26 cellular contexts compared by ENCODE assay signal in genomic region chr16:938136-938535, GRCh38. TPM values are rescaled to one million over a fixed set of nuclear protein-coding genes. Genes with fewer than 3 reads are reported as not detected.
DNase-seq lines count a peak whose midpoint lies in the region; ATAC-seq, FAIRE-seq and TF ChIP-seq lines count a peak whose summit lies in the region.
"Had no signal": no experiment of that assay in that cellular context is flagged by ENCODE, and none has a peak within 500 bp of the region (broad histone marks: within the 10 kb centered on the region; RNA-seq: fewer than 3 reads in every experiment).

No MANE protein-coding gene starts in this region.

- no peak overlapping the region for H2AFZ ChIP-seq in neuronal stem cell (ENCODE audit: low read length)

- H3K4me1 ChIP-seq in kidney (ENCODE audit: control insufficient read depth in 1 of 2, insufficient read depth in 1 of 2, low read depth in 1 of 2, low read length in 2 of 2) (no peaks in the 10 kb centered on the region), neuronal stem cell (ENCODE audit: control insufficient read depth in 2 of 2, insufficient read depth in 1 of 2, low read depth in 1 of 2, low read length in 2 of 2) (no peaks in the 10 kb centered on the region)
- H3K4me1 ChIP-seq: A549 had no signal

- H4K8ac ChIP-seq in neuronal stem cell (ENCODE audit: low read depth, low read length): no peak overlapping the region

- no peak overlapping the region for H3K18ac ChIP-seq in neuronal stem cell (ENCODE audit: low read length)

- no peak overlapping the region for H2AK5ac ChIP-seq in neuronal stem cell (ENCODE audit: low read depth, low read length)

- H3K4ac ChIP-seq in neuronal stem cell (ENCODE audit: low read length): no peak overlapping the region

- H3K23ac ChIP-seq in neuronal stem cell (ENCODE audit: low read depth, low read length, poor library complexity): peak overlapping the region; percentile 85

- H3K4me3 ChIP-seq in kidney (ENCODE audit: low read length in 2 of 2) (no peak overlapping the region), neuronal stem cell (ENCODE audit: low read length in 2 of 2) (peak overlapping the region in 1 of 2 donors; percentile 63)
- H3K4me3 ChIP-seq: A549; BLaER1 treated with 17β-estradiol and CSF1 and Interleukin-3, amounts not matched to agents 10 nM and 100 nM had no signal

- TF ChIP-seq CTCF in kidney (IDR thresholded peaks at IDR 0.05; ENCODE audit: borderline replicate concordance, extremely low read depth, insufficient read depth): no peak

- no peak overlapping the region for H3K9ac ChIP-seq in kidney (ENCODE audit: low read length in 2 of 2)
- H3K9ac ChIP-seq in neuronal stem cell (ENCODE audit: low read depth, low read length, poor library complexity): no peak overlapping the region
- H3K9ac ChIP-seq: BLaER1 treated with 17β-estradiol and CSF1 and Interleukin-3, amounts not matched to agents 10 nM and 100 nM; KMS-11 had no signal

- no peak overlapping the region for H2BK5ac ChIP-seq in neuronal stem cell (ENCODE audit: low read length)

- no peak overlapping the region for H2BK12ac ChIP-seq in neuronal stem cell (ENCODE audit: low read length)

- no peak overlapping the region for H2BK120ac ChIP-seq in neuronal stem cell (ENCODE audit: low read depth, low read length)

- DNase-seq in kidney (peak; percentile 69), neuronal stem cell (ENCODE audit: low spot score) (no peak), DMS79 treated with DMSO at 0.1 percent for 48 hours (lab: John Stamatoyannopoulos, UW) (no peak), cortex of kidney (lab: John Stamatoyannopoulos, UW) (no peak)
- DNase-seq: AML-193; CD4-positive, alpha-beta T cell; MM.1S; NCI-H1694 treated with DMSO at 0.1 percent for 48 hours; NCI-H2081; NCI-H2171; NCI-H226; NCI-H510A; NCI-H69; Right ventricle myocardium superior; RPMI8226 had no signal

- no peak overlapping the region for H3K4me2 ChIP-seq in neuronal stem cell (ENCODE audit: insufficient read depth, low read length, poor library complexity, severe bottlenecking)
- H3K4me2 ChIP-seq: A549, KMS-11 had no signal

- H2BK15ac ChIP-seq in neuronal stem cell (ENCODE audit: low read length): no peak overlapping the region

- H3K36me3 ChIP-seq in kidney (ENCODE audit: control insufficient read depth in 1 of 2, insufficient read depth in 2 of 2, low read length in 2 of 2) (peaks cover 0 to 3% of the 10 kb centered on the region in 2 donors), neuronal stem cell (replicated peaks in 1 of 2; ENCODE audit: control insufficient read depth in 2 of 2, insufficient read depth in 2 of 2, low read length in 2 of 2) (peaks cover 0 to 3% of the 10 kb centered on the region in 2 donors)

- intact Hi-C loops in kidney (cut with DNase I): no loop called here

- FAIRE-seq in kidney (lab: Jason Lieb, UNC): no peak
- FAIRE-seq: A549, D721Med, GM18507, H1 had no signal

- no peaks in the 10 kb centered on the region for H3K27me3 ChIP-seq in neuronal stem cell (ENCODE audit: control insufficient read depth in 3 of 3, insufficient read depth in 3 of 3, low read depth in 1 of 3, low read length in 3 of 3)
- H3K27me3 ChIP-seq: BLaER1 treated with 17β-estradiol and CSF1 and Interleukin-3, amounts not matched to agents 10 nM and 100 nM had no signal

- no peak for ATAC-seq in GM19351 (IDR thresholded peaks at IDR 0.05; ENCODE audit: unreplicated experiment)
- ATAC-seq: A549, HCT116 had no signal

- H3K27ac ChIP-seq in cingulate gyrus (ENCODE audit: low read depth, low read length): peak overlapping the region; percentile 72
- H3K27ac ChIP-seq in kidney (ENCODE audit: low read depth in 2 of 2, low read length in 2 of 2): no peak overlapping the region
- H3K27ac ChIP-seq in neuronal stem cell (replicated peaks; ENCODE audit: low read length): no peak overlapping the region
- peak overlapping the region; percentile 85 for H3K27ac ChIP-seq in temporal lobe (ENCODE audit: low read depth, low read length)
- H3K27ac ChIP-seq: A549; BLaER1 treated with 17β-estradiol and CSF1 and Interleukin-3, amounts not matched to agents 10 nM and 100 nM; HL-60; KMS-11 had no signal

- H3K79me1 ChIP-seq in neuronal stem cell (ENCODE audit: low read depth, low read length): no peaks in the 10 kb centered on the region

- no peak overlapping the region for H4K91ac ChIP-seq in neuronal stem cell (ENCODE audit: low read depth, low read length, poor library complexity)

- no CpG with 5 or more reads among the region's 18 CpGs for WGBS in neuronal stem cell (ENCODE audit: extremely low coverage in 2 of 2, insufficient read length in 2 of 2, insufficient replicate concordance in 1 of 2), 2 donors

- H3K9me3 ChIP-seq in kidney (ENCODE audit: control insufficient read depth in 1 of 2, low read length in 2 of 2): peaks cover 7 to 15% of the 10 kb centered on the region in 2 donors
- H3K9me3 ChIP-seq in neuronal stem cell (replicated peaks in 1 of 2; ENCODE audit: control insufficient read depth in 2 of 2, insufficient read depth in 1 of 2, low read depth in 1 of 2, low read length in 2 of 2): peaks cover 4 to 28% of the 10 kb centered on the region in 2 donors
- H3K9me3 ChIP-seq: A549 had no signal

- H3K14ac ChIP-seq in neuronal stem cell (ENCODE audit: low read length): no peak overlapping the region

RNA-seq across cellular contexts. Expression of gene LMF1, which starts 32.6 kb away (rescaled TPM):
- total RNA-seq in kidney (28.6 TPM), temporal lobe (10.6 TPM)
- polyA plus RNA-seq in kidney (ENCODE audit: insufficient read depth, low read depth, low replicate concordance): 15.4 TPM
- 6.9 TPM for polyA plus RNA-seq in neuronal stem cell (2013, experiment 1 of 2)
- 6.7 TPM for polyA plus RNA-seq in neuronal stem cell (2013, experiment 2 of 2)

RNA-seq across cellular contexts. Expression of gene SOX8, which starts 43.4 kb away (rescaled TPM):
- 1.0 TPM for total RNA-seq in kidney
- polyA plus RNA-seq in kidney (ENCODE audit: insufficient read depth, low read depth, low replicate concordance): 0.17 TPM
- 5.1 TPM for polyA plus RNA-seq in neuronal stem cell (2013, experiment 1 of 2)
- 5.2 TPM for polyA plus RNA-seq in neuronal stem cell (2013, experiment 2 of 2)
- 21.6 TPM for total RNA-seq in temporal lobe

Comparison
In these comparisons a context has a peak if more than half of its experiments do, and no peak if none do; other contexts are left out.
1. H3K27ac ChIP-seq: peak in cingulate gyrus (single experiment) and temporal lobe (single experiment); none in kidney (0 of 2) and neuronal stem cell (single experiment).
2. RNA of gene SOX8, which starts 43.4 kb away (total RNA-seq): 21.6 TPM in temporal lobe (single experiment); 1.0 TPM in kidney (single experiment); every median in the first group is over 10 times any median in the second.